ENCODE assay signal across 8 cellular contexts in genomic region chr17:46977348-46977747, GRCh38. TPM values are rescaled to one million over a fixed set of nuclear protein-coding genes. Genes with fewer than 3 reads are reported as not detected.
DNase-seq lines count a peak whose midpoint lies in the region; ATAC-seq and TF ChIP-seq lines count a peak whose summit lies in the region.

No MANE protein-coding gene starts in this region.

- peaks cover 36 to 50% of the 10 kb centered on the region in 2 donors for H3K27me3 Mint-ChIP-seq in T-cell

- TF ChIP-seq POLR2A in esophagus squamous epithelium (IDR thresholded peaks at IDR 0.05): no peak

- in situ Hi-C loops in GM13976 (cut with MboI; ENCODE audit: low sequenced_read_pairs, unreplicated experiment): loop anchor here (25.0 kb wide), 1 partner anchor 190 kb away; no protein-coding TSS in a partner anchor

- intact Hi-C loops in esophagus squamous epithelium (cut with DNase I): no loop called here

- WGBS in esophagus squamous epithelium, 2 donors: 65 to 70% methylated on average over 3 of the region's 7 CpGs

- POLR2A ChIA-PET in AG04450 (lab: Yijun Ruan, JAX): no interaction called here
- POLR2A ChIA-PET in HEK293 (lab: Yijun Ruan, JAX): no interaction called here
- POLR2A ChIA-PET in T-cell (lab: Charles Lee): interaction anchor here in 1 of 2 donors (0.5 kb wide), 1 partner anchor 359 kb away, joined by 7 read pairs; no protein-coding TSS in a partner anchor

- H3K27ac ChIP-seq in AG04450 (ENCODE audit: low read depth, low read length) (no peak overlapping the region), HEK293 (ENCODE audit: extremely low read depth, low read depth, low read length) (no peak overlapping the region), esophagus squamous epithelium (no peak overlapping the region)

- H3K27me3 ChIP-seq in AG04450 (ENCODE audit: control insufficient read depth, insufficient read depth, low read length) (peaks cover 48% of the 10 kb centered on the region), esophagus squamous epithelium (peaks cover 9 to 67% (median 15%) of the 10 kb centered on the region in 4 donors)

- H3K4me3 ChIP-seq in AG04450 (ENCODE audit: low read depth, low read length) (no peak overlapping the region), HEK293 (ENCODE audit: low read depth, low read length) (no peak overlapping the region), esophagus squamous epithelium (no peak overlapping the region)

- H3K4me1 Mint-ChIP-seq in T-cell: peaks cover 11 to 18% (median 14%) of the 10 kb centered on the region in 3 donors

- CTCF ChIA-PET in AG04450 (lab: Charles Lee): interaction anchor here (0.6 kb wide), 1 partner anchor 9 kb away, joined by 5 read pairs; no protein-coding TSS in a partner anchor
- CTCF ChIA-PET in HEK293 (lab: Yijun Ruan, JAX): interaction anchor here (0.6 to 1.3 kb wide), 5 partner anchors 14 to 164 kb away, joined by 3 to 6 read pairs (median 3); no protein-coding TSS in a partner anchor
- CTCF ChIA-PET in T-cell (lab: Charles Lee): no interaction called here

- H3K36me3 Mint-ChIP-seq in T-cell: peaks cover 12% of the 10 kb centered on the region

- DNase-seq in AG04450 (ENCODE audit: low read depth, low spot score) (no peak), T-cell (no peak), iPS-NIHi11 (ENCODE audit: low spot score) (peak; percentile 79), esophagus squamous epithelium (lab: John Stamatoyannopoulos, UW) (no peak), GM13976 (ENCODE audit: low spot score) (no peak)
- DNase-seq in activated T-cell treated with anti-CD3 and anti-CD28 coated beads, Interleukin-2, amount 50 U/mL, for 48 hours: no peak

- peak; percentile 48 for TF ChIP-seq CTCF in AG04450 (IDR thresholded peaks at IDR 0.05; ENCODE audit: low read depth, low read length)
- TF ChIP-seq CTCF in HEK293 (tag by site-specific recombination; IDR thresholded peaks at IDR 0.05): peak; percentile 67
- TF ChIP-seq CTCF in esophagus squamous epithelium (IDR thresholded peaks at IDR 0.05): peak in 2 of 6 experiments; percentile 19
- no peak for TF ChIP-seq CTCF in GM13976 (IDR thresholded peaks at IDR 0.05; ENCODE audit: borderline replicate concordance, control extremely low read depth, extremely low read depth, insufficient read depth, missing control alignments)

- no peaks in the 10 kb centered on the region for H3K9me3 Mint-ChIP-seq in T-cell

- ATAC-seq in T-cell (replicated peaks in 1 of 4): no peak
- no peak for ATAC-seq in GM21447 (IDR thresholded peaks at IDR 0.05; ENCODE audit: unreplicated experiment)

- H3K4me1 ChIP-seq in HEK293 (ENCODE audit: control insufficient read depth, insufficient read depth, low read length) (peaks cover 6% of the 10 kb centered on the region; the same call in 1 of the 2 replicates), esophagus squamous epithelium (peaks cover 16 to 45% (median 16%) of the 10 kb centered on the region in 3 donors)

- H3K4me3 Mint-ChIP-seq in T-cell: peak overlapping the region; percentile 72 to 86 (median 83)

- H3K9me3 ChIP-seq in AG04450 (ENCODE audit: control insufficient read depth, insufficient read depth, low read length) (no peaks in the 10 kb centered on the region; the same call in 1 of the 2 replicates), HEK293 (ENCODE audit: control insufficient read depth, insufficient read depth, low read depth, low read length) (no peaks in the 10 kb centered on the region), esophagus squamous epithelium (no peaks in the 10 kb centered on the region)

- no peak overlapping the region for H3K27ac Mint-ChIP-seq in T-cell

- peaks cover 0 to 2% of the 10 kb centered on the region in 2 experiments; a peak in 1 of 3 replicates for H3K36me3 ChIP-seq in HEK293 (ENCODE audit: control insufficient read depth in 2 of 2, insufficient read depth in 1 of 2, low read length in 2 of 2)
- no peaks in the 10 kb centered on the region for H3K36me3 ChIP-seq in esophagus squamous epithelium

TF ChIP-seq in HEK293, 187 proteins besides CTCF, POLR2A, EP300 and RAD21 (continues in another document):
- no peak for TF ChIP-seq ZNF174 (tag by site-specific recombination; IDR thresholded peaks at IDR 0.05)
- no peak for TF ChIP-seq INSM2 (tag by site-specific recombination; IDR thresholded peaks at IDR 0.05)
- peak; percentile 61; the same call in 1 of the 2 replicates for TF ChIP-seq YY1 (tag by site-specific recombination; IDR thresholded peaks at IDR 0.05)
- TF ChIP-seq OVOL3 (tag by site-specific recombination; IDR thresholded peaks at IDR 0.05): no peak
- peak; percentile 36; the same call in 1 of the 2 replicates for TF ChIP-seq ZIC2 (tag by site-specific recombination; IDR thresholded peaks at IDR 0.05)
- no peak for TF ChIP-seq TSHZ1 (tag by site-specific recombination; IDR thresholded peaks at IDR 0.05; ENCODE audit: borderline replicate concordance)
- no peak for TF ChIP-seq ZBTB21 (tag by site-specific recombination; IDR thresholded peaks at IDR 0.05)
- no peak for TF ChIP-seq ZNF132 (tag by site-specific recombination; IDR thresholded peaks at IDR 0.05; ENCODE audit: borderline replicate concordance)
- no peak for TF ChIP-seq ZBTB48 (tag by site-specific recombination; IDR thresholded peaks at IDR 0.05)
- TF ChIP-seq ZNF157 (tag by site-specific recombination; IDR thresholded peaks at IDR 0.05): no peak
- no peak for TF ChIP-seq ZNF398 (tag by site-specific recombination; IDR thresholded peaks at IDR 0.05)
- TF ChIP-seq ZSCAN30 (tag by site-specific recombination; IDR thresholded peaks at IDR 0.05): peak; percentile 57; the same call in 1 of the 2 replicates
- TF ChIP-seq ZFP41 (tag by site-specific recombination; IDR thresholded peaks at IDR 0.05; ENCODE audit: borderline replicate concordance): no peak
- no peak for TF ChIP-seq ZNF350 (tag by site-specific recombination; IDR thresholded peaks at IDR 0.05)
- no peak for TF ChIP-seq ZNF521 (tag by site-specific recombination; IDR thresholded peaks at IDR 0.05)
- TF ChIP-seq ZBTB8A (tag by site-specific recombination; IDR thresholded peaks at IDR 0.05): peak; percentile 45
- TF ChIP-seq TCF7L2 (IDR thresholded peaks at IDR 0.05; ENCODE audit: borderline replicate concordance, low read depth, low read length): no peak
- TF ChIP-seq ZNF510 (tag by site-specific recombination; IDR thresholded peaks at IDR 0.05; ENCODE audit: insufficient replicate concordance): peak; percentile 89

RNA-seq across cellular contexts. Expression of gene RPRML, which starts 1.7 kb away (rescaled TPM):
- polyA plus RNA-seq in AG04450 (2011; rRNA removed): not detected in 2 replicates
- polyA minus RNA-seq in AG04450 (2011; rRNA and poly(A)+ RNA removed): not detected in 2 replicates
- total RNA-seq in T-cell: not detected
- 1 to 10 TPM in 1 of 4 donors, under 1 TPM in 1, not detected in 2; 0.57 to 1.3 TPM for total RNA-seq in esophagus squamous epithelium

RNA-seq across cellular contexts. Expression of gene GOSR2, which starts 54.4 kb away (rescaled TPM):
- 87.1 and 87.7 TPM in 2 replicates for polyA plus RNA-seq in AG04450 (2011; rRNA removed)
- 88.8 and 104 TPM in 2 replicates for polyA minus RNA-seq in AG04450 (2011; rRNA and poly(A)+ RNA removed)
- total RNA-seq in T-cell: 10 to 100 TPM; 60.3 to 80.2 (median 74.1) TPM
- 10 to 100 TPM; 20.3 to 37.8 (median 24.7) TPM for total RNA-seq in esophagus squamous epithelium

Comparison
In these comparisons a context has a peak if more than half of its experiments do, and no peak if none do; other contexts are left out.
1. CTCF ChIA-PET loops: an anchor here in AG04450 (0.6 kb wide) and HEK293 (0.6 to 1.3 kb wide); none called in T-cell.